Comparison of ENCODE assay signal across 17 cellular contexts in genomic region chr20:49831770-49832631, GRCh38. TPM values are rescaled to one million over a fixed set of nuclear protein-coding genes. Genes with fewer than 3 reads are reported as not detected.
A peak's percentile ranks its signal among the peaks of the same experiment; 100 is the strongest.
DNase-seq lines count a peak whose midpoint lies in the region; ATAC-seq, FAIRE-seq and TF ChIP-seq lines count a peak whose summit lies in the region.
"Had no signal": no experiment of that assay in that cellular context is flagged by ENCODE, and none has a peak within 500 bp of the region (broad histone marks: within the 10 kb centered on the region; RNA-seq: fewer than 3 reads in every experiment).

No MANE protein-coding gene starts in this region.

- CTCF ChIA-PET in activated CD8-positive, alpha-beta T cell treated with anti-CD3 and anti-CD28 coated beads, Interleukin-2, amount 10 ng/mL, durations not matched to agents 7 days and 5 days (lab: Charles Lee): interaction anchor here (1.1 kb wide), 1 partner anchor 14 kb away, joined by 3 read pairs; no protein-coding TSS in a partner anchor
- CTCF ChIA-PET in activated CD8-positive, alpha-beta T cell treated with anti-CD3 and anti-CD28 coated beads for 36 hours (lab: Charles Lee): interaction anchor here (0.8 to 2.1 kb wide), 2 partner anchors 8 to 14 kb away, joined by 3 to 10 read pairs; no protein-coding TSS in a partner anchor
- CTCF ChIA-PET in GM12878 (lab: Yijun Ruan, JAX): interaction anchor here (0.6 to 5.0 kb wide), 2 partner anchors 14 to 225 kb away, joined by 3 to 22 read pairs; no protein-coding TSS in a partner anchor

- peaks cover 37% of the 10 kb centered on the region for H3K36me3 Mint-ChIP-seq in activated CD8-positive, alpha-beta T cell treated with anti-CD3 and anti-CD28 coated beads, Interleukin-2, amount 10 ng/mL, durations not matched to agents 7 days and 5 days (ENCODE audit: low read depth)
- peaks cover 19% of the 10 kb centered on the region for H3K36me3 Mint-ChIP-seq in activated CD8-positive, alpha-beta T cell treated with anti-CD3 and anti-CD28 coated beads for 36 hours (ENCODE audit: low read depth)

- no peak for TF ChIP-seq CTCF in activated CD8-positive, alpha-beta T cell treated with anti-CD3 and anti-CD28 coated beads for 36 hours (IDR thresholded peaks at IDR 0.05)
- TF ChIP-seq CTCF in GM12878 (IDR thresholded peaks at IDR 0.05 in 2 of 3, conservative IDR thresholded peaks at IDR 0.05 in 1 of 3; ENCODE audit: control insufficient read depth in 2 of 3, extremely low read depth in 1 of 3, insufficient read depth in 1 of 3, low read depth in 3 of 3, low read length in 3 of 3): no peak
- no peak for TF ChIP-seq CTCF in right lobe of liver (IDR thresholded peaks at IDR 0.05)

- intact Hi-C loops in activated CD8-positive, alpha-beta T cell treated with anti-CD3 and anti-CD28 coated beads for 36 hours (cut with micrococcal nuclease): no loop called here
- intact Hi-C loops in GM12878 (cut with micrococcal nuclease; ENCODE audit: unreplicated experiment): no loop called here
- intact Hi-C loops in right lobe of liver (cut with DNase I): no loop called here

- H3K9me3 Mint-ChIP-seq in activated CD8-positive, alpha-beta T cell treated with anti-CD3 and anti-CD28 coated beads, Interleukin-2, amount 10 ng/mL, durations not matched to agents 7 days and 5 days (ENCODE audit: insufficient read depth): no peaks in the 10 kb centered on the region
- no peaks in the 10 kb centered on the region for H3K9me3 Mint-ChIP-seq in activated CD8-positive, alpha-beta T cell treated with anti-CD3 and anti-CD28 coated beads for 36 hours

- H3K27me3 ChIP-seq in GM12878 (replicated peaks in 1 of 2; ENCODE audit: control insufficient read depth in 2 of 2, insufficient read depth in 2 of 2, low read length in 1 of 2): no peaks in the 10 kb centered on the region
- H3K27me3 ChIP-seq in right lobe of liver: no peaks in the 10 kb centered on the region
- H3K27me3 ChIP-seq: sigmoid colon had no signal

- no peak for FAIRE-seq in GM12878 (lab: Jason Lieb, UNC)
- FAIRE-seq: A204.1, D721Med, frontal cortex, islet of Langerhans had no signal

- DNase-seq in activated CD8-positive, alpha-beta T cell treated with anti-CD3 and anti-CD28 coated beads, Interleukin-2, amount 10 ng/mL, durations not matched to agents 7 days and 5 days: no peak
- no peak for DNase-seq in activated CD8-positive, alpha-beta T cell treated with anti-CD3 and anti-CD28 coated beads for 36 hours
- DNase-seq in GM12878 (ENCODE audit: low read depth, low spot score) (no peak), right lobe of liver (no peak)
- DNase-seq: activated T-cell treated with anti-CD3 and anti-CD28 coated beads, Interleukin-2, amount 50 U/mL, for 48 hours; effector CD8-positive, alpha-beta T cell; NCI-H2171 treated with DMSO at 0.1 percent for 48 hours; sigmoid colon had no signal

- H3K9me3 ChIP-seq in GM12878 (replicated peaks; ENCODE audit: control insufficient read depth, insufficient read depth, low read length): no peaks in the 10 kb centered on the region
- no peaks in the 10 kb centered on the region for H3K9me3 ChIP-seq in right lobe of liver
- H3K9me3 ChIP-seq: sigmoid colon had no signal

- no peaks in the 10 kb centered on the region for H4K20me1 ChIP-seq in GM12878 (ENCODE audit: control insufficient read depth, insufficient read depth)

- no peak overlapping the region for H3K4me2 ChIP-seq in GM12878 (ENCODE audit: control insufficient read depth, insufficient read depth)

- no peak overlapping the region for H3K4me3 Mint-ChIP-seq in activated CD8-positive, alpha-beta T cell treated with anti-CD3 and anti-CD28 coated beads, Interleukin-2, amount 10 ng/mL, durations not matched to agents 7 days and 5 days
- no peak overlapping the region for H3K4me3 Mint-ChIP-seq in activated CD8-positive, alpha-beta T cell treated with anti-CD3 and anti-CD28 coated beads for 36 hours

- TF ChIP-seq RAD21 in GM12878 (IDR thresholded peaks at IDR 0.05; ENCODE audit: insufficient read depth, low read depth, low read length): no peak

- H3K79me2 ChIP-seq in GM12878 (ENCODE audit: control insufficient read depth, insufficient read depth, low read length): no peaks in the 10 kb centered on the region

- POLR2A ChIA-PET in activated CD8-positive, alpha-beta T cell treated with anti-CD3 and anti-CD28 coated beads, Interleukin-2, amount 10 ng/mL, durations not matched to agents 7 days and 5 days (lab: Charles Lee): no interaction called here
- POLR2A ChIA-PET in activated CD8-positive, alpha-beta T cell treated with anti-CD3 and anti-CD28 coated beads for 36 hours (lab: Charles Lee): interaction anchor here (0.8 kb wide), 1 partner anchor 98 kb away, joined by 3 read pairs; no protein-coding TSS in a partner anchor
- POLR2A ChIA-PET in GM12878 (lab: Charles Lee): interaction anchor here (1.2 kb wide), 1 partner anchor 157 kb away, joined by 3 read pairs; no protein-coding TSS in a partner anchor

- H3K4me1 ChIP-seq in GM12878 (ENCODE audit: control insufficient read depth, insufficient read depth, low read length) (peaks cover 17% of the 10 kb centered on the region), right lobe of liver (peaks cover 0 to 32% (median 14%) of the 10 kb centered on the region in 4 donors)
- H3K4me1 ChIP-seq: sigmoid colon had no signal

- no peak for TF ChIP-seq EP300 in GM12878 (IDR thresholded peaks at IDR 0.05; ENCODE audit: borderline replicate concordance in 1 of 2, control insufficient read depth in 1 of 2, low read depth in 2 of 2, low read length in 2 of 2)

- RAD21 ChIA-PET in GM12878 (lab: Charles Lee; ENCODE audit: unreplicated experiment): interaction anchor here (1.3 to 2.5 kb wide), 2 partner anchors 8 to 30 kb away, joined by 4 to 6 read pairs; no protein-coding TSS in a partner anchor

- H3K4me1 Mint-ChIP-seq in activated CD8-positive, alpha-beta T cell treated with anti-CD3 and anti-CD28 coated beads, Interleukin-2, amount 10 ng/mL, durations not matched to agents 7 days and 5 days (ENCODE audit: low read depth): no peaks in the 10 kb centered on the region
- no peaks in the 10 kb centered on the region for H3K4me1 Mint-ChIP-seq in activated CD8-positive, alpha-beta T cell treated with anti-CD3 and anti-CD28 coated beads for 36 hours (ENCODE audit: low read depth)

- 95% methylated on average over 12 of the region's 12 CpGs for WGBS in GM12878 (ENCODE audit: insufficient coverage, insufficient replicate concordance, low lambda C conversion rate, missing lambda C conversion rate)
- 36% methylated on average over 7 of the region's 12 CpGs for WGBS in right lobe of liver (ENCODE audit: insufficient coverage, low coverage, low lambda C conversion rate, missing lambda C conversion rate)

- H2AFZ ChIP-seq in GM12878 (ENCODE audit: control insufficient read depth, low read depth, low read length): no peak overlapping the region

- H3K27ac Mint-ChIP-seq in activated CD8-positive, alpha-beta T cell treated with anti-CD3 and anti-CD28 coated beads, Interleukin-2, amount 10 ng/mL, durations not matched to agents 7 days and 5 days: peak overlapping the region; percentile 9
- no peak overlapping the region for H3K27ac Mint-ChIP-seq in activated CD8-positive, alpha-beta T cell treated with anti-CD3 and anti-CD28 coated beads for 36 hours

- SMC1A ChIA-PET in GM12878 (lab: Charles Lee; ENCODE audit: uncharacterized antibody, unreplicated experiment): interaction anchor here (1.2 to 3.2 kb wide), 3 partner anchors 8 to 223 kb away, joined by 3 to 12 read pairs (median 5); no protein-coding TSS in a partner anchor

- no peak overlapping the region for H3K9ac ChIP-seq in GM12878 (ENCODE audit: control insufficient read depth, insufficient read depth, low read length)

- TF ChIP-seq POLR2A in GM12878 (IDR thresholded peaks at IDR 0.05; ENCODE audit: low read depth, low read length): no peak
- no peak for TF ChIP-seq POLR2A in right lobe of liver (IDR thresholded peaks at IDR 0.05)

- in situ Hi-C loops in GM12878 (cut with MboI): no loop called here

- TSS peak; percentile 29 for BruUV-seq in GM12878 (replicated peaks; lab: Mats Ljungman, UMichigan)

- no peaks in the 10 kb centered on the region for H3K27me3 Mint-ChIP-seq in activated CD8-positive, alpha-beta T cell treated with anti-CD3 and anti-CD28 coated beads, Interleukin-2, amount 10 ng/mL, durations not matched to agents 7 days and 5 days (ENCODE audit: low read depth)
- H3K27me3 Mint-ChIP-seq in activated CD8-positive, alpha-beta T cell treated with anti-CD3 and anti-CD28 coated beads for 36 hours: no peaks in the 10 kb centered on the region

- no peak overlapping the region for H3K4me3 ChIP-seq in GM12878
- H3K4me3 ChIP-seq in right lobe of liver: no peak overlapping the region
- H3K4me3 ChIP-seq: sigmoid colon had no signal

- H3K27ac ChIP-seq in GM12878 (ENCODE audit: control insufficient read depth, insufficient read depth) (peak overlapping the region; percentile 58), right lobe of liver (peak overlapping the region; percentile 46 to 70 (median 57)), temporal lobe (ENCODE audit: low read depth, low read length) (peak overlapping the region; percentile 36)

- ATAC-seq in activated CD8-positive, alpha-beta T cell treated with anti-CD3 and anti-CD28 coated beads, Interleukin-2, amount 10 ng/mL, durations not matched to agents 7 days and 5 days: no peak
- ATAC-seq in activated CD8-positive, alpha-beta T cell treated with anti-CD3 and anti-CD28 coated beads for 36 hours: no peak
- ATAC-seq in GM12878: no peak
- ATAC-seq in right lobe of liver: peak; percentile 24 to 62 (median 44)
- no peak for ATAC-seq in GM18873 (IDR thresholded peaks at IDR 0.05; ENCODE audit: low FRiP score, unreplicated experiment)
- no peak for ATAC-seq in HG03378 (IDR thresholded peaks at IDR 0.05; ENCODE audit: unreplicated experiment)
- no peak for ATAC-seq in HG03439 (IDR thresholded peaks at IDR 0.05; ENCODE audit: unreplicated experiment)
- ATAC-seq: SK-N-SH treated with all-trans-retinoic acid at 6 μM for 48 hours had no signal

- H3K36me3 ChIP-seq in GM12878 (ENCODE audit: control insufficient read depth in 2 of 2, insufficient read depth in 2 of 2, low read length in 1 of 2) (peaks cover 7 to 9% of the 10 kb centered on the region in 2 experiments), right lobe of liver (no peaks in the 10 kb centered on the region)

RNA-seq across cellular contexts. Expression of gene SLC9A8, which starts 19.4 kb away (rescaled TPM):
- 10 to 100 TPM; 19.4 to 20.5 TPM for total RNA-seq in activated CD8-positive, alpha-beta T cell treated with anti-CD3 and anti-CD28 coated beads, Interleukin-2, amount 10 ng/mL, durations not matched to agents 7 days and 5 days
- total RNA-seq in activated CD8-positive, alpha-beta T cell treated with anti-CD3 and anti-CD28 coated beads for 36 hours: 10 to 100 TPM in 1 of 2 experiments, 1 to 10 TPM in 1; 9.4 to 11.3 TPM
- 52.8 and 65.8 TPM in 2 replicates for total RNA-seq in GM12878 (2013; cell fraction: nucleolus; rRNA removed)
- total RNA-seq in GM12878 (2014; rRNA removed) (11.7 and 15.5 TPM in 2 replicates), GM12878 (2014; rRNA removed; fragmentation: Illumina TruSeq; extraction: Trizol) (7.8 and 8.8 TPM in 2 replicates), GM12878 (2021) (11.5 and 11.8 TPM in 2 replicates), right lobe of liver (10 to 100 TPM in 3 of 6 experiments, 1 to 10 TPM in 3; 6.8 to 10.6 (median 9.6) TPM), temporal lobe (4.4 TPM)
- 4.4 TPM for polyA plus RNA-seq in GM12878 (2011; ENCODE audit: low read depth)
- polyA plus RNA-seq in GM12878 (2011; rRNA removed) (3.0 and 5.1 TPM in 2 replicates), GM12878 (2014; fragmentation: Illumina TruSeq; extraction: Trizol) (6.5 and 8.2 TPM in 2 replicates), GM12878 (2014; fragmentation: Nextera tagmentation; extraction: Ambion mirVana) (under 1 TPM; 0.40 to 0.53 TPM), GM12878 (2014; rRNA removed) (8.9 and 9.5 TPM in 2 replicates), GM12878 (2016; fragmentation: Nextera tagmentation; extraction: Ambion mirVana) (1 to 10 TPM; 4.7 to 4.9 TPM)
- 4.5 TPM in 2 replicates for polyA plus RNA-seq in GM12878 (2011; cell fraction: cytosol; rRNA removed)
- 23.5 and 26.3 TPM in 2 replicates for polyA plus RNA-seq in GM12878 (2011; cell fraction: nucleus; rRNA removed)
- polyA plus RNA-seq in GM12878 (2012): 7.2 and 8.6 TPM in 2 replicates
- 36.6 and 38.0 TPM in 2 replicates for polyA minus RNA-seq in GM12878 (2011; rRNA and poly(A)+ RNA removed)
- polyA minus RNA-seq in GM12878 (2011; cell fraction: cytosol; rRNA and poly(A)+ RNA removed): 1.6 and 1.9 TPM in 2 replicates
- polyA minus RNA-seq in GM12878 (2011; cell fraction: nucleus; rRNA and poly(A)+ RNA removed): 29.6 and 48.5 TPM in 2 replicates

Comparison
In these comparisons a context has a peak if more than half of its experiments do, and no peak if none do; other contexts are left out.
1. ATAC-seq: peak in right lobe of liver (4 of 4); none in activated CD8-positive, alpha-beta T cell treated with anti-CD3 and anti-CD28 coated beads, Interleukin-2, amount 10 ng/mL, durations not matched to agents 7 days and 5 days (single experiment), activated CD8-positive, alpha-beta T cell treated with anti-CD3 and anti-CD28 coated beads for 36 hours (single experiment), GM12878 (single experiment), GM18873 (single experiment), HG03378 (single experiment) and HG03439 (single experiment).
2. Peak in every context shown above with its lines, with median percentiles within 50 percentile points of each other: H3K27ac ChIP-seq.